Comparison of ENCODE assay signal across 18 cellular contexts in genomic region chr15:99202176-99202552, GRCh38.
"Had no signal": no experiment of that assay in that cellular context is flagged by ENCODE, and none has a peak within 500 bp of the region (broad histone marks: within the 10 kb centered on the region; RNA-seq: fewer than 3 reads in every experiment).

No MANE protein-coding gene starts in this region.

- H3K36me3 Mint-ChIP-seq: natural killer cell; stimulated activated effector memory CD8-positive, alpha-beta T cell treated with anti-CD3 and anti-CD28 coated beads, Interleukin-12 subunit alpha, Interleukin-12 subunit beta, amount 100 ng/mL, for 72 hours had no signal

- H3K27me3 ChIP-seq: dorsolateral prefrontal cortex, gastrocnemius medialis, suprapubic skin, thyroid gland, upper lobe of left lung, uterus had no signal

- H3K4me1 ChIP-seq: gastrocnemius medialis, suprapubic skin, thyroid gland, upper lobe of left lung, uterus had no signal

- DNase-seq: cortex of kidney; dorsolateral prefrontal cortex; effector CD8-positive, alpha-beta T cell; gastrocnemius medialis; glutamatergic neuron; kidney; mesendoderm; natural killer cell; right cardiac atrium; stimulated activated CD4-positive, alpha-beta T cell treated with anti-CD3 and anti-CD28 coated beads, Interleukin-4, amount 100 ng/mL, for 1 hour; stimulated activated CD8-positive, alpha-beta memory T cell treated with anti-CD3 and anti-CD28 coated beads, Interleukin-4, amount 100 ng/mL, for 48 hours; stimulated activated naive CD8-positive, alpha-beta T cell treated with anti-CD3 and anti-CD28 coated beads, Interleukin-15, Interleukin-2, amounts not matched to agents 100 U/mL and 50 U/mL, for 24 hours; thyroid gland; upper lobe of left lung; uterus had no signal

- H3K4me3 Mint-ChIP-seq: natural killer cell; neural crest cell; stimulated activated effector memory CD8-positive, alpha-beta T cell treated with anti-CD3 and anti-CD28 coated beads, Interleukin-12 subunit alpha, Interleukin-12 subunit beta, amount 100 ng/mL, for 72 hours had no signal

- H3K9me3 ChIP-seq: gastrocnemius medialis, suprapubic skin, thyroid gland, upper lobe of left lung, uterus had no signal

- H3K4me1 Mint-ChIP-seq: natural killer cell; stimulated activated effector memory CD8-positive, alpha-beta T cell treated with anti-CD3 and anti-CD28 coated beads, Interleukin-12 subunit alpha, Interleukin-12 subunit beta, amount 100 ng/mL, for 72 hours had no signal

- H3K4me3 ChIP-seq: dorsolateral prefrontal cortex, gastrocnemius medialis, suprapubic skin, thyroid gland, upper lobe of left lung, uterus had no signal

- H3K36me3 ChIP-seq: uterus had no signal

- ATAC-seq: gastrocnemius medialis; natural killer cell; right cardiac atrium; stimulated activated effector memory CD8-positive, alpha-beta T cell treated with anti-CD3 and anti-CD28 coated beads, Interleukin-12 subunit alpha, Interleukin-12 subunit beta, amount 100 ng/mL, for 72 hours; stimulated activated naive CD8-positive, alpha-beta T cell treated with anti-CD3 and anti-CD28 coated beads, Interleukin-15, Interleukin-2, amounts not matched to agents 100 U/mL and 50 U/mL, for 24 hours had no signal

- H3K27ac Mint-ChIP-seq: natural killer cell; stimulated activated effector memory CD8-positive, alpha-beta T cell treated with anti-CD3 and anti-CD28 coated beads, Interleukin-12 subunit alpha, Interleukin-12 subunit beta, amount 100 ng/mL, for 72 hours had no signal

- H3K27ac ChIP-seq: gastrocnemius medialis, suprapubic skin, thyroid gland, upper lobe of left lung, uterus had no signal

- H3K9me3 Mint-ChIP-seq: natural killer cell; stimulated activated effector memory CD8-positive, alpha-beta T cell treated with anti-CD3 and anti-CD28 coated beads, Interleukin-12 subunit alpha, Interleukin-12 subunit beta, amount 100 ng/mL, for 72 hours had no signal
